Comparison of ENCODE assay signal across 13 cellular contexts in genomic region chr10:30488319-30488718, GRCh38. TPM values are rescaled to one million over a fixed set of nuclear protein-coding genes. Genes with fewer than 3 reads are reported as not detected.
DNase-seq lines count a peak whose midpoint lies in the region; ATAC-seq lines count a peak whose summit lies in the region.
"Had no signal": no experiment of that assay in that cellular context is flagged by ENCODE, and none has a peak within 500 bp of the region (broad histone marks: within the 10 kb centered on the region; RNA-seq: fewer than 3 reads in every experiment).

No MANE protein-coding gene starts in this region.

- H3K36me3 Mint-ChIP-seq in memory B cell: no peaks in the 10 kb centered on the region

- peaks cover 62 to 73% (median 72%) of the 10 kb centered on the region in 10 experiments for H3K4me1 ChIP-seq in BLaER1 treated with 17β-estradiol and CSF1 and Interleukin-3, amounts not matched to agents 10 nM and 100 nM
- H3K4me1 ChIP-seq: SJSA1 had no signal

- H3K27me3 ChIP-seq in BLaER1 treated with 17β-estradiol and CSF1 and Interleukin-3, amounts not matched to agents 10 nM and 100 nM: no peaks in the 10 kb centered on the region
- H3K27me3 ChIP-seq: SJSA1 had no signal

- peaks cover 7 to 21% (median 19%) of the 10 kb centered on the region in 11 experiments; a peak in 21 of 22 replicates for H3K9me3 ChIP-seq in BLaER1 treated with 17β-estradiol and CSF1 and Interleukin-3, amounts not matched to agents 10 nM and 100 nM (replicated peaks in 1 of 11)
- H3K9me3 ChIP-seq: SJSA1 had no signal

- no peaks in the 10 kb centered on the region for H3K36me3 ChIP-seq in BLaER1 treated with 17β-estradiol and CSF1 and Interleukin-3, amounts not matched to agents 10 nM and 100 nM
- H3K36me3 ChIP-seq: SJSA1 had no signal

- H3K27ac ChIP-seq in BLaER1 treated with 17β-estradiol and CSF1 and Interleukin-3, amounts not matched to agents 10 nM and 100 nM: peak overlapping the region; percentile 59 to 88 (median 70); a peak in 21 of 22 replicates
- H3K27ac ChIP-seq: SJSA1 had no signal

- ATAC-seq in HG02852 (IDR thresholded peaks at IDR 0.05; ENCODE audit: unreplicated experiment): peak; percentile 43
- ATAC-seq in memory B cell (ENCODE audit: low read depth): peak; percentile 94
- no peak for ATAC-seq in HG02970 (IDR thresholded peaks at IDR 0.05; ENCODE audit: low FRiP score, unreplicated experiment)
- no peak for ATAC-seq in activated CD4-positive, CD25-positive, alpha-beta regulatory T cell treated with anti-CD3 and anti-CD28 coated beads, Interleukin-2, amount 50 U/mL, for 24 hours

- peak overlapping the region in 8 of 10 experiments; percentile 4 to 44 (median 20); a peak in 8 of 20 replicates for H3K4me3 ChIP-seq in BLaER1 treated with 17β-estradiol and CSF1 and Interleukin-3, amounts not matched to agents 10 nM and 100 nM
- H3K4me3 ChIP-seq: SJSA1 had no signal

- no peaks in the 10 kb centered on the region for H3K27me3 Mint-ChIP-seq in memory B cell

- H3K9ac ChIP-seq in BLaER1 treated with 17β-estradiol and CSF1 and Interleukin-3, amounts not matched to agents 10 nM and 100 nM: peak overlapping the region; percentile 32 to 74 (median 59); a peak in 20 of 22 replicates

- DNase-seq in SKM-1 (lab: John Stamatoyannopoulos, UW; ENCODE audit: unreplicated experiment): peak; percentile 24
- peak in 1 of 2 donors; percentile 31 for DNase-seq in memory B cell (ENCODE audit: low spot score in 2 of 2)
- DNase-seq in HT-29 (ENCODE audit: low spot score): no peak
- DNase-seq in NCI-H128 (lab: John Stamatoyannopoulos, UW; ENCODE audit: unreplicated experiment): no peak
- DNase-seq: activated CD4-positive, alpha-beta T cell treated with anti-CD3 and anti-CD28 coated beads, Interleukin-2, amount 50 U/mL, for 48 hours; activated naive CD4-positive, alpha-beta T cell; central memory CD4-positive, alpha-beta T cell; stimulated activated CD4-positive, alpha-beta T cell treated with anti-CD3 and anti-CD28 coated beads, Interleukin-15, amount 100 ng/mL, for 24 hours had no signal

- H4K20me1 ChIP-seq in BLaER1 treated with 17β-estradiol and CSF1 and Interleukin-3, amounts not matched to agents 10 nM and 100 nM: no peaks in the 10 kb centered on the region

- peak overlapping the region; percentile 72 to 94 (median 85) for H3K4me2 ChIP-seq in BLaER1 treated with 17β-estradiol and CSF1 and Interleukin-3, amounts not matched to agents 10 nM and 100 nM

- H3K4me3 Mint-ChIP-seq in memory B cell: peak overlapping the region; percentile 53

- no peaks in the 10 kb centered on the region for H3K9me3 Mint-ChIP-seq in memory B cell

- peaks cover 44% of the 10 kb centered on the region for H3K4me1 Mint-ChIP-seq in memory B cell

- peak overlapping the region; percentile 76 for H3K27ac Mint-ChIP-seq in memory B cell

RNA-seq across cellular contexts. Expression of gene MAP3K8, which starts 54.3 kb away (rescaled TPM):
- total RNA-seq in HT-29 (2014; rRNA removed; shearing (Covaris generic)): 43.8 and 48.2 TPM in 2 replicates

Comparison
In these comparisons a context has a peak if more than half of its experiments do, and no peak if none do; other contexts are left out.
1. ATAC-seq: peak in HG02852 (single experiment) and memory B cell (single experiment); none in HG02970 (single experiment) and activated CD4-positive, CD25-positive, alpha-beta regulatory T cell treated with anti-CD3 and anti-CD28 coated beads, Interleukin-2, amount 50 U/mL, for 24 hours (0 of 2).